1 cellular context compared by ENCODE assay signal in genomic region chr11:69297926-69298777, GRCh38.
A peak's percentile ranks its signal among the peaks of the same experiment; 100 is the strongest.
TF ChIP-seq lines count a peak whose summit lies in the region.

No MANE protein-coding gene starts in this region.

TF ChIP-seq in HepG2, 621 proteins besides CTCF, POLR2A, EP300 and RAD21 (continued from another document and continues in another):
- 0 out of 2 replicates have a peak, but pooled peaks have one; percentile 22 for TF ChIP-seq ARID4A (CRISPR knock-in tag; IDR thresholded peaks at IDR 0.05; ENCODE audit: borderline replicate concordance)
- no peak for TF ChIP-seq HOXA9 (CRISPR knock-in tag; IDR thresholded peaks at IDR 0.05; ENCODE audit: borderline replicate concordance)
- no peak for TF ChIP-seq ZNF510 (CRISPR knock-in tag; IDR thresholded peaks at IDR 0.05; ENCODE audit: low read depth)
- no peak for TF ChIP-seq ZFP36L2 (CRISPR knock-in tag; IDR thresholded peaks at IDR 0.05)
- 0 out of 2 replicates have a peak, but pooled peaks have one; percentile 11 for TF ChIP-seq SALL1 (CRISPR knock-in tag; IDR thresholded peaks at IDR 0.05)
- peak; percentile 73; the same call in 1 of the 2 replicates for TF ChIP-seq ARID2 (CRISPR knock-in tag; IDR thresholded peaks at IDR 0.05; ENCODE audit: borderline replicate concordance)
- TF ChIP-seq ZNF761 (CRISPR knock-in tag; conservative IDR thresholded peaks at IDR 0.05): no peak
- 0 out of 2 replicates have a peak, but pooled peaks have one; percentile 26 for TF ChIP-seq PRDM15 (CRISPR knock-in tag; IDR thresholded peaks at IDR 0.05)
- no peak for TF ChIP-seq SNAPC2 (CRISPR knock-in tag; IDR thresholded peaks at IDR 0.05)
- 0 out of 2 replicates have a peak, but pooled peaks have one; percentile 11 for TF ChIP-seq FOSL1 (CRISPR knock-in tag; IDR thresholded peaks at IDR 0.05; ENCODE audit: borderline replicate concordance)
- no peak for TF ChIP-seq PREB (CRISPR knock-in tag; IDR thresholded peaks at IDR 0.05)
- no peak for TF ChIP-seq ZNF407 (CRISPR knock-in tag; IDR thresholded peaks at IDR 0.05; ENCODE audit: not compliant biosample characterization)
- no peak for TF ChIP-seq GATA4 (IDR thresholded peaks at IDR 0.05; ENCODE audit: borderline replicate concordance, low read depth)
- peak; percentile 83 for TF ChIP-seq ZKSCAN1 (IDR thresholded peaks at IDR 0.05; ENCODE audit: low read length)
- TF ChIP-seq ZNF232 (CRISPR knock-in tag; IDR thresholded peaks at IDR 0.05; ENCODE audit: borderline replicate concordance): 0 out of 2 replicates have a peak, but pooled peaks have one; percentile 35
- TF ChIP-seq RXRA (CRISPR knock-in tag; IDR thresholded peaks at IDR 0.05): peak; percentile 47; the same call in 1 of the 2 replicates
- TF ChIP-seq ZNF646 (CRISPR knock-in tag; IDR thresholded peaks at IDR 0.05): no peak
- no peak for TF ChIP-seq ZFYVE20 (CRISPR knock-in tag; IDR thresholded peaks at IDR 0.05; ENCODE audit: borderline replicate concordance, low read depth)
- peak; percentile 34; the same call in 1 of the 2 replicates for TF ChIP-seq RXRB (CRISPR knock-in tag; IDR thresholded peaks at IDR 0.05; ENCODE audit: borderline replicate concordance)
- TF ChIP-seq U2AF1 (optimal IDR thresholded peaks at IDR 0.05; ENCODE audit: low read depth, low read length): no peak
- peak; percentile 78 for TF ChIP-seq FOSL2 (CRISPR knock-in tag; IDR thresholded peaks at IDR 0.05)
- TF ChIP-seq ZFP91 (CRISPR knock-in tag; IDR thresholded peaks at IDR 0.05; ENCODE audit: borderline replicate concordance): peak; percentile 50; the same call in 1 of the 2 replicates
- 0 out of 2 replicates have a peak, but pooled peaks have one; percentile 32 for TF ChIP-seq YEATS2 (CRISPR knock-in tag; IDR thresholded peaks at IDR 0.05; ENCODE audit: borderline replicate concordance)
- TF ChIP-seq MAX (IDR thresholded peaks at IDR 0.05): peak; percentile 41; the same call in 1 of the 2 replicates
- peak; percentile 59 for TF ChIP-seq SAP130 (CRISPR knock-in tag; IDR thresholded peaks at IDR 0.05; ENCODE audit: low read depth)
